ENCODE assay signal across 28 cellular contexts in the genomic region with DNA sequence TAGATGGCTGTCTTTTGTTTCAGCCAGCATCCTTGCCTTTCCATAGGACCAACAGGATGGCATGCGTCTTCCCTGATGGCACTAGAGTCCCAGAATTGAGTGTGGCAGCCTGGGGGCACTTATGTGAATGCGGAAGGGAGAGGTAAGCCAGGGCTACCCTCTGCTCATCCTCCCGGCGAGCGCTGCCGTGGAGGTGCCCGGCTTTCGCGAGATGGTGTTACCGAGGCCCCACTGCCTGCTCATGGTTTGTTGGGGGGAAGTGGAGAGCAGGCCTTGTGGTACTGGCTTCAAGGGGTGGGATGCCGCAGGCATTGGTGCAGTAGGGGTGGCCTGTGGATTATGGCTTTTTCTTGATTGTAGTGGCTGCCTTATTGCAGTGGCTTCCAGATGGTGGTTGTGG.
"Had no signal": no experiment of that assay in that cellular context is flagged by ENCODE, and none has a peak within 500 bp of the region (broad histone marks: within the 10 kb centered on the region; RNA-seq: fewer than 3 reads in every experiment).

No MANE protein-coding gene starts in this region.

- H3K9me3 Mint-ChIP-seq: stimulated activated effector memory CD8-positive, alpha-beta T cell treated with anti-CD3 and anti-CD28 coated beads, Interleukin-12 subunit alpha, Interleukin-12 subunit beta, amount 100 ng/mL, for 72 hours; stimulated activated memory B cell treated with anti-CD40 and anti-IgM and Interleukin-4, amounts not matched to agents 10 μg/mL and 1 μg/mL and 100 μg/mL, for 72 hours; stimulated activated naive B cell treated with anti-CD40 and anti-IgM and Interleukin-4, amounts not matched to agents 10 μg/mL and 1 μg/mL and 100 μg/mL, for 72 hours; stimulated activated naive CD8-positive, alpha-beta T cell treated with anti-CD3 and anti-CD28 coated beads, Interleukin-15, amount 100 ng/mL, for 72 hours; stimulated activated naive CD8-positive, alpha-beta T cell treated with anti-CD3 and anti-CD28 coated beads, Interleukin-15, Interleukin-2, amounts not matched to agents 100 ng/mL and 50 ng/mL, for 24 hours had no signal

- H3K4me1 Mint-ChIP-seq: stimulated activated effector memory CD8-positive, alpha-beta T cell treated with anti-CD3 and anti-CD28 coated beads, Interleukin-12 subunit alpha, Interleukin-12 subunit beta, amount 100 ng/mL, for 72 hours; stimulated activated memory B cell treated with anti-CD40 and anti-IgM and Interleukin-4, amounts not matched to agents 10 μg/mL and 1 μg/mL and 100 μg/mL, for 72 hours; stimulated activated naive B cell treated with anti-CD40 and anti-IgM and Interleukin-4, amounts not matched to agents 10 μg/mL and 1 μg/mL and 100 μg/mL, for 72 hours; stimulated activated naive CD8-positive, alpha-beta T cell treated with anti-CD3 and anti-CD28 coated beads, Interleukin-15, amount 100 ng/mL, for 72 hours had no signal

- H3K27ac Mint-ChIP-seq: stimulated activated effector memory CD8-positive, alpha-beta T cell treated with anti-CD3 and anti-CD28 coated beads, Interleukin-12 subunit alpha, Interleukin-12 subunit beta, amount 100 ng/mL, for 72 hours; stimulated activated memory B cell treated with anti-CD40 and anti-IgM and Interleukin-4, amounts not matched to agents 10 μg/mL and 1 μg/mL and 100 μg/mL, for 72 hours; stimulated activated naive B cell treated with anti-CD40 and anti-IgM and Interleukin-4, amounts not matched to agents 10 μg/mL and 1 μg/mL and 100 μg/mL, for 72 hours; stimulated activated naive CD8-positive, alpha-beta T cell treated with anti-CD3 and anti-CD28 coated beads, Interleukin-15, amount 100 ng/mL, for 72 hours; stimulated activated naive CD8-positive, alpha-beta T cell treated with anti-CD3 and anti-CD28 coated beads, Interleukin-15, Interleukin-2, amounts not matched to agents 100 ng/mL and 50 ng/mL, for 24 hours; type B pancreatic cell had no signal

- H3K9me3 ChIP-seq: suprapubic skin, testis, thoracic aorta, thyroid gland, tibial artery, transverse colon, upper lobe of left lung, upper lobe of right lung, uterus, vagina had no signal

- H3K4me1 ChIP-seq: stomach, suprapubic skin, testis, thyroid gland, tibial artery, transverse colon, upper lobe of left lung, upper lobe of right lung, uterus, vagina had no signal

- H3K36me3 Mint-ChIP-seq: stimulated activated effector memory CD8-positive, alpha-beta T cell treated with anti-CD3 and anti-CD28 coated beads, Interleukin-12 subunit alpha, Interleukin-12 subunit beta, amount 100 ng/mL, for 72 hours; stimulated activated memory B cell treated with anti-CD40 and anti-IgM and Interleukin-4, amounts not matched to agents 10 μg/mL and 1 μg/mL and 100 μg/mL, for 72 hours; stimulated activated naive B cell treated with anti-CD40 and anti-IgM and Interleukin-4, amounts not matched to agents 10 μg/mL and 1 μg/mL and 100 μg/mL, for 72 hours; type B pancreatic cell had no signal

- H3K36me3 ChIP-seq: stomach, suprapubic skin, thoracic aorta, thyroid gland, tibial artery, transverse colon, upper lobe of left lung, upper lobe of right lung, uterus, vagina had no signal

- FAIRE-seq: urothelium cell line had no signal

- H3K27me3 ChIP-seq: testis, thyroid gland, tibial nerve, upper lobe of left lung, uterus, vagina had no signal

- H3K4me3 ChIP-seq: stomach, suprapubic skin, testis, thoracic aorta, thyroid gland, tibial artery, tibial nerve, transverse colon, upper lobe of left lung, upper lobe of right lung, uterus, vagina had no signal

- H3K4me3 Mint-ChIP-seq: stimulated activated effector memory CD8-positive, alpha-beta T cell treated with anti-CD3 and anti-CD28 coated beads, Interleukin-12 subunit alpha, Interleukin-12 subunit beta, amount 100 ng/mL, for 72 hours; stimulated activated memory B cell treated with anti-CD40 and anti-IgM and Interleukin-4, amounts not matched to agents 10 μg/mL and 1 μg/mL and 100 μg/mL, for 72 hours; stimulated activated naive B cell treated with anti-CD40 and anti-IgM and Interleukin-4, amounts not matched to agents 10 μg/mL and 1 μg/mL and 100 μg/mL, for 72 hours; stimulated activated naive CD8-positive, alpha-beta T cell treated with anti-CD3 and anti-CD28 coated beads, Interleukin-15, amount 100 ng/mL, for 72 hours; stimulated activated naive CD8-positive, alpha-beta T cell treated with anti-CD3 and anti-CD28 coated beads, Interleukin-15, Interleukin-2, amounts not matched to agents 100 ng/mL and 50 ng/mL, for 24 hours; type B pancreatic cell had no signal

- H3K27ac ChIP-seq: stomach, suprapubic skin, testis, thoracic aorta, thyroid gland, tibial artery, transverse colon, upper lobe of left lung, upper lobe of right lung, uterus, vagina had no signal

- ATAC-seq: stimulated activated effector memory CD8-positive, alpha-beta T cell treated with anti-CD3 and anti-CD28 coated beads, Interleukin-12 subunit alpha, Interleukin-12 subunit beta, amount 100 ng/mL, for 72 hours; stimulated activated memory B cell treated with anti-CD40 and anti-IgM and Interleukin-4, amounts not matched to agents 10 μg/mL and 1 μg/mL and 100 μg/mL, for 72 hours; stimulated activated naive B cell treated with anti-CD40 and anti-IgM and Interleukin-4, amounts not matched to agents 10 μg/mL and 1 μg/mL and 100 μg/mL, for 72 hours; stimulated activated naive CD8-positive, alpha-beta T cell treated with anti-CD3 and anti-CD28 coated beads, Interleukin-15, amount 100 ng/mL, for 72 hours; stimulated activated naive CD8-positive, alpha-beta T cell treated with anti-CD3 and anti-CD28 coated beads, Interleukin-15, Interleukin-2, amounts not matched to agents 100 U/mL and 50 U/mL, for 24 hours; upper lobe of right lung had no signal

- DNase-seq: stimulated activated CD4-positive, alpha-beta T cell treated with anti-CD3 and anti-CD28 coated beads, Interleukin-2, amount 100 ng/mL, for 48 hours; stimulated activated CD4-positive, alpha-beta T cell treated with anti-CD3 and anti-CD28 coated beads, Interleukin-4, amount 100 ng/mL, for 1 hour; stimulated activated CD4-positive, alpha-beta T cell treated with anti-CD3 and anti-CD28 coated beads, Interleukin-4, amount 100 ng/mL, for 24 hours; stimulated activated CD4-positive, alpha-beta T cell treated with anti-CD3 and anti-CD28 coated beads, Interleukin-4, amount 100 ng/mL, for 4 hours; stimulated activated CD8-positive, alpha-beta memory T cell treated with anti-CD3 and anti-CD28 coated beads, Interleukin-4, amount 100 ng/mL, for 48 hours; stimulated activated naive B cell treated with anti-CD40 and anti-IgM and Interleukin-4, amounts not matched to agents 10 μg/mL and 1 μg/mL and 100 μg/mL, for 72 hours; stimulated activated naive CD4-positive, alpha-beta T cell; stimulated activated naive CD4-positive, alpha-beta T cell treated with Interleukin-2 at 50 U/mL for 16 hours; stimulated activated naive CD8-positive, alpha-beta T cell treated with anti-CD3 and anti-CD28 coated beads, Interleukin-15, amount 100 ng/mL, for 72 hours; stimulated activated naive CD8-positive, alpha-beta T cell treated with anti-CD3 and anti-CD28 coated beads, Interleukin-15, Interleukin-2, amounts not matched to agents 100 U/mL and 50 U/mL, for 24 hours; stomach; substantia nigra; testis; thyroid gland; tibial artery; transverse colon; upper lobe of right lung; uterus had no signal
